Comparison of ENCODE assay signal across 8 cellular contexts in the genomic region with DNA sequence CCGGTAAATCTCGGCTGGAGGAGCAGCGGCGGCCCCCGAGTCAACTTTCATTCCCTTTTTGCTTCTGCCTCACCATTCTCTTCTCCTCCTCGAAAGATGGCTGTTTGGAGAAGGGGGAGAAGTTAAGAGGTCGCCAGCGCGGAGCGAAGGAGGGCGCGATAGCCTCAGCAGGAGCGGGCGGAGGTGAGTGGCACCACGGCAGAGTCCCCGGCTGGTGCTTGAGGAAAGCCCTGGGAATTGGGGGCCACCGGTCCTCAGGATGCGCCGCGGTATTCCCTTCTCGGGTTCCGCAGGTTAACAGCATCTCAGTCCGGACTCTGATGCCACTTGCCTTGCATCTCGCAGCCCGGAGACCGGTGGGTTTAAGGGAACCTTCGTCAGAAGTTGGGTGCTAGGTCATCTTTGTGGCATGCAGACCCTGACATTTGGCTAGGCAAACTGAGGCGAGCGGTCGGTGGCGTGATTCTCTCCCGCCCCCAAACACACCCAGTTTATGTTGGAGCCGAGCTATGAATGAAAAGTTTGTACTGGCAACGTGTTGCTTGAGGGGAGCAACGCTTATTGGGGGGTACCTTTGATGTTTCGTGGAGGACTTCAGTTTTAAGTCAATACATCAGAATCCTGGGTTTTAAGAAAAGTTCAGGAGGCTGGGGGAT. TPM values are rescaled to one million over a fixed set of nuclear protein-coding genes. Genes with fewer than 3 reads are reported as not detected.
DNase-seq lines count a peak whose midpoint lies in the region; ATAC-seq and TF ChIP-seq lines count a peak whose summit lies in the region.

No MANE protein-coding gene starts in this region.

- ATAC-seq in HG02759 (IDR thresholded peaks at IDR 0.05; ENCODE audit: unreplicated experiment) (peak; percentile 34), GM18868 (IDR thresholded peaks at IDR 0.05; ENCODE audit: unreplicated experiment) (no peak), GM18502 (IDR thresholded peaks at IDR 0.05; ENCODE audit: poor library complexity, unreplicated experiment) (no peak)
- ATAC-seq in activated naive CD8-positive, alpha-beta T cell treated with anti-CD3 and anti-CD28 coated beads, Interleukin-2, amount 10 ng/mL, durations not matched to agents 7 days and 5 days (ENCODE audit: low read depth) = no peak

- H3K9me2 ChIP-seq in OCI-LY7 (ENCODE audit: insufficient read depth, low read length) = no peaks in the 10 kb centered on the region

- no peaks in the 10 kb centered on the region for H3K4me1 ChIP-seq in ACC112 (ENCODE audit: control insufficient read depth, insufficient read depth, low read length, unreplicated experiment)
- peaks cover 8% of the 10 kb centered on the region for H3K4me1 ChIP-seq in skeletal muscle satellite cell (ENCODE audit: control insufficient read depth, insufficient read depth, low read length)
- no peaks in the 10 kb centered on the region for H3K4me1 ChIP-seq in OCI-LY7 (ENCODE audit: insufficient read depth, low read length, poor library complexity, severe bottlenecking)

- H3K9me3 Mint-ChIP-seq in activated naive CD8-positive, alpha-beta T cell treated with anti-CD3 and anti-CD28 coated beads, Interleukin-2, amount 10 ng/mL, durations not matched to agents 7 days and 5 days = no peaks in the 10 kb centered on the region

- H3K79me2 ChIP-seq in ACC112 (ENCODE audit: control insufficient read depth, insufficient read depth, low read length, unreplicated experiment) = no peaks in the 10 kb centered on the region
- H3K79me2 ChIP-seq in OCI-LY7 (ENCODE audit: insufficient read depth, low read depth, low read length) = no peaks in the 10 kb centered on the region

- H3K9ac ChIP-seq in skeletal muscle satellite cell (ENCODE audit: low read depth, low read length) = no peak overlapping the region

- H3K27ac ChIP-seq in ACC112 (ENCODE audit: low read depth, low read length) (no peak overlapping the region), OCI-LY7 (ENCODE audit: low read depth, low read length, poor library complexity, severe bottlenecking) (no peak overlapping the region)

- peaks cover 17% of the 10 kb centered on the region; the same call in 1 of the 2 replicates for H3K27me3 ChIP-seq in ACC112 (ENCODE audit: insufficient read depth, low read length)
- H3K27me3 ChIP-seq in skeletal muscle satellite cell (ENCODE audit: control insufficient read depth, insufficient read depth, low read length) = peaks cover 40% of the 10 kb centered on the region

- H3K36me3 ChIP-seq in ACC112 (ENCODE audit: insufficient read depth, low read length) = no peaks in the 10 kb centered on the region
- no peaks in the 10 kb centered on the region for H3K36me3 ChIP-seq in skeletal muscle satellite cell (ENCODE audit: insufficient read depth, low read length)
- H3K36me3 ChIP-seq in OCI-LY7 (ENCODE audit: insufficient read depth, low read length) = no peaks in the 10 kb centered on the region

- H4K20me1 ChIP-seq in OCI-LY7 (ENCODE audit: insufficient read depth, low read length) = no peaks in the 10 kb centered on the region

- H3K27ac Mint-ChIP-seq in activated naive CD8-positive, alpha-beta T cell treated with anti-CD3 and anti-CD28 coated beads, Interleukin-2, amount 10 ng/mL, durations not matched to agents 7 days and 5 days = no peak overlapping the region

- DNase-seq in activated naive CD8-positive, alpha-beta T cell treated with anti-CD3 and anti-CD28 coated beads, Interleukin-2, amount 10 ng/mL, durations not matched to agents 7 days and 5 days = no peak
- no peak for DNase-seq in OCI-LY7 (ENCODE audit: low spot score)

- POLR2A ChIA-PET in activated naive CD8-positive, alpha-beta T cell treated with anti-CD3 and anti-CD28 coated beads, Interleukin-2, amount 10 ng/mL, durations not matched to agents 7 days and 5 days (lab: Charles Lee) = no interaction called here
- POLR2A ChIA-PET in OCI-LY7 (lab: Charles Lee) = interaction anchor here (0.6 kb wide), 1 partner anchor 208 kb away, joined by 3 read pairs; no protein-coding TSS in a partner anchor

- no TSS peak for BruUV-seq in OCI-LY7 (replicated peaks; lab: Mats Ljungman, UMichigan)

- H3K4me2 ChIP-seq in skeletal muscle satellite cell (ENCODE audit: low read length) = peak overlapping the region; percentile 98
- no peak overlapping the region for H3K4me2 ChIP-seq in OCI-LY7 (ENCODE audit: low read length)

- peak overlapping the region; percentile 94 for H2AFZ ChIP-seq in ACC112 (ENCODE audit: low read length, unreplicated experiment)
- H2AFZ ChIP-seq in OCI-LY7 (ENCODE audit: low read length) = no peak overlapping the region

- H3K27me3 Mint-ChIP-seq in activated naive CD8-positive, alpha-beta T cell treated with anti-CD3 and anti-CD28 coated beads, Interleukin-2, amount 10 ng/mL, durations not matched to agents 7 days and 5 days = peaks cover 53% of the 10 kb centered on the region

- no peak for TF ChIP-seq CTCF in OCI-LY7 (conservative IDR thresholded peaks at IDR 0.05; ENCODE audit: low read length)

- CTCF ChIA-PET in OCI-LY7 (lab: Charles Lee; ENCODE audit: unreplicated experiment) = no interaction called here

- intact Hi-C loops in OCI-LY7 (cut with micrococcal nuclease; ENCODE audit: unreplicated experiment) = no loop called here

- peak overlapping the region; percentile 61 for H3K4me3 Mint-ChIP-seq in activated naive CD8-positive, alpha-beta T cell treated with anti-CD3 and anti-CD28 coated beads, Interleukin-2, amount 10 ng/mL, durations not matched to agents 7 days and 5 days

- H3K36me3 Mint-ChIP-seq in activated naive CD8-positive, alpha-beta T cell treated with anti-CD3 and anti-CD28 coated beads, Interleukin-2, amount 10 ng/mL, durations not matched to agents 7 days and 5 days = no peaks in the 10 kb centered on the region

- H3K4me3 ChIP-seq in ACC112 (ENCODE audit: low read depth, low read length) (peak overlapping the region; percentile 92), iPS-11a (ENCODE audit: low read depth, low read length) (peak overlapping the region; percentile 53), skeletal muscle satellite cell (ENCODE audit: low read length) (peak overlapping the region; percentile 77), OCI-LY7 (ENCODE audit: low read depth, low read length, poor library complexity, severe bottlenecking) (no peak overlapping the region)

- peaks cover 3% of the 10 kb centered on the region for H3K4me1 Mint-ChIP-seq in activated naive CD8-positive, alpha-beta T cell treated with anti-CD3 and anti-CD28 coated beads, Interleukin-2, amount 10 ng/mL, durations not matched to agents 7 days and 5 days

- H3K9me3 ChIP-seq in skeletal muscle satellite cell (replicated peaks; ENCODE audit: low read length) = peaks cover 5% of the 10 kb centered on the region
- no peaks in the 10 kb centered on the region for H3K9me3 ChIP-seq in OCI-LY7 (ENCODE audit: low read length)

RNA-seq across cellular contexts. Expression of a gene that starts 59.5 kb away (rescaled TPM):
- total RNA-seq in activated naive CD8-positive, alpha-beta T cell treated with anti-CD3 and anti-CD28 coated beads, Interleukin-2, amount 10 ng/mL, durations not matched to agents 7 days and 5 days = not detected
- total RNA-seq in skeletal muscle satellite cell (2012; rRNA removed) = not detected in 2 replicates
- not detected in 2 replicates for total RNA-seq in OCI-LY7 (2014; rRNA removed; shearing (Covaris generic))
- total RNA-seq in OCI-LY7 (2022) = not detected in 2 replicates
